Comparison of ENCODE assay signal across 8 cellular contexts in the genomic region with DNA sequence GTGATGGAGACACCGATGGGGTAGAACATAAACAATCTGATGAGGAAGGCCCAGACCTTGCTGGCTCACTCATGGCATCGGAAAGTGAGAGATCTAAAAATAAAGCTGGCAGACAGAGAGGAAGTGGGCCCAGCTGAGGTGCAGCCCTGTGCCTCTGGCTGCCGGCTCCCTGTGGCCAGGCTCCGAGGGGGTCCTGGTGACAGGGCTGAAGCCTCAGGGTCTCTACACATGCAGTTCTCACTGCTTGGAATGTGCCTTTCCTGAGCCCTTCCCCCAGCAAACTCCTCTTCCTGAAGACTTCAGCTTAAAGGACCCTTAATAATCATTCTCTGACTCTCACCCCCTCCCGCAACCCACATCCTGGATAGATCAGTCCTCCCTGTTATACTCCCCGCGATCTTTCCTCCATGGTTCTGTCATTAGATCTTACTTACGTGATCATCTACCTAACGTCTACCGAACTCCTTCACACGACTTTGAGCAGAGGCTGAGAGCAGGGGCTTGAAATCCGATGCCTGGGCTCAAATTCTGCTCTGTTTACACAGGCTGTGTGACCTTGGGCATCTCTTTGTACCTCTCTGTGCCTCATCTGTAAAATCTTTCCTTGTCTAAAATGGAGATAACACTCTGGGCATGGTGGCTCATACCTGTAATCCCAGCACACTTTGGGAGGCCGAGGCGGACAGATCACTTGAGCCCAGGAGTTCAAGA. TPM values are rescaled to one million over a fixed set of nuclear protein-coding genes. Genes with fewer than 3 reads are reported as not detected.
A peak's percentile ranks its signal among the peaks of the same experiment; 100 is the strongest.
DNase-seq lines count a peak whose midpoint lies in the region; ATAC-seq and TF ChIP-seq lines count a peak whose summit lies in the region.

No MANE protein-coding gene starts in this region.

- intact Hi-C loops in gastrocnemius medialis (cut with DNase I; ENCODE audit: low total_unique reads), result no loop called here

- H3K27ac Mint-ChIP-seq in T-helper 2 cell treated with Interferon-gamma antibody and Interleukin-4, amounts not matched to agents 5 μg/mL and 100 μg/mL, for 36 hours, result peak overlapping the region; percentile 87
- peak overlapping the region; percentile 91 for H3K27ac Mint-ChIP-seq in activated naive CD8-positive, alpha-beta T cell treated with anti-CD3 and anti-CD28 coated beads, Interleukin-2, amount 50 U/mL, for 24 hours

- peak overlapping the region; percentile 68 for H3K4me3 Mint-ChIP-seq in T-helper 2 cell treated with Interferon-gamma antibody and Interleukin-4, amounts not matched to agents 5 μg/mL and 100 μg/mL, for 36 hours
- peak overlapping the region; percentile 69 for H3K4me3 Mint-ChIP-seq in activated naive CD8-positive, alpha-beta T cell treated with anti-CD3 and anti-CD28 coated beads, Interleukin-2, amount 50 U/mL, for 24 hours

- H3K9me3 ChIP-seq in gastrocnemius medialis, result no peaks in the 10 kb centered on the region

- DNase-seq in T-helper 2 cell treated with Interferon-gamma antibody and Interleukin-4, amounts not matched to agents 5 μg/mL and 100 μg/mL, for 36 hours (ENCODE audit: low spot score), result peak; percentile 59
- peak; percentile 71 for DNase-seq in activated naive CD8-positive, alpha-beta T cell treated with anti-CD3 and anti-CD28 coated beads, Interleukin-2, amount 50 U/mL, for 24 hours
- peak; percentile 28 to 42 for DNase-seq in stimulated activated CD4-positive, alpha-beta T cell treated with anti-CD3 and anti-CD28 coated beads, Interleukin-4, amount 100 ng/mL, for 4 hours
- DNase-seq in A172 (ENCODE audit: low spot score) (no peak), gastrocnemius medialis (no peak), NCI-H526 (lab: John Stamatoyannopoulos, UW) (no peak)

- H3K27me3 Mint-ChIP-seq in T-helper 2 cell treated with Interferon-gamma antibody and Interleukin-4, amounts not matched to agents 5 μg/mL and 100 μg/mL, for 36 hours (ENCODE audit: low read depth), result no peaks in the 10 kb centered on the region
- H3K27me3 Mint-ChIP-seq in activated naive CD8-positive, alpha-beta T cell treated with anti-CD3 and anti-CD28 coated beads, Interleukin-2, amount 50 U/mL, for 24 hours, result no peaks in the 10 kb centered on the region

- no peak for TF ChIP-seq CTCF in gastrocnemius medialis (IDR thresholded peaks at IDR 0.05 in 4 of 5, conservative IDR thresholded peaks at IDR 0.05 in 1 of 5)

- peaks cover 8 to 13% of the 10 kb centered on the region in 2 donors for H3K4me1 ChIP-seq in gastrocnemius medialis

- H3K4me1 Mint-ChIP-seq in T-helper 2 cell treated with Interferon-gamma antibody and Interleukin-4, amounts not matched to agents 5 μg/mL and 100 μg/mL, for 36 hours (ENCODE audit: low read depth), result peaks cover 50% of the 10 kb centered on the region
- peaks cover 56% of the 10 kb centered on the region for H3K4me1 Mint-ChIP-seq in activated naive CD8-positive, alpha-beta T cell treated with anti-CD3 and anti-CD28 coated beads, Interleukin-2, amount 50 U/mL, for 24 hours

- peak; percentile 48 for ATAC-seq in GM18502 (IDR thresholded peaks at IDR 0.05; ENCODE audit: poor library complexity, unreplicated experiment)
- peak; percentile 42 for ATAC-seq in HG02885 (IDR thresholded peaks at IDR 0.05; ENCODE audit: poor library complexity, unreplicated experiment)
- peak; percentile 85 for ATAC-seq in activated naive CD8-positive, alpha-beta T cell treated with anti-CD3 and anti-CD28 coated beads, Interleukin-2, amount 50 U/mL, for 24 hours
- no peak for ATAC-seq in gastrocnemius medialis

- in situ Hi-C loops in gastrocnemius medialis (cut with MboI; ENCODE audit: low sequenced_read_pairs in 4 of 4), result no loop called here

- H3K36me3 Mint-ChIP-seq in T-helper 2 cell treated with Interferon-gamma antibody and Interleukin-4, amounts not matched to agents 5 μg/mL and 100 μg/mL, for 36 hours (ENCODE audit: low read depth), result no peaks in the 10 kb centered on the region
- H3K36me3 Mint-ChIP-seq in activated naive CD8-positive, alpha-beta T cell treated with anti-CD3 and anti-CD28 coated beads, Interleukin-2, amount 50 U/mL, for 24 hours (ENCODE audit: low read depth), result no peaks in the 10 kb centered on the region

- H3K9me3 Mint-ChIP-seq in T-helper 2 cell treated with Interferon-gamma antibody and Interleukin-4, amounts not matched to agents 5 μg/mL and 100 μg/mL, for 36 hours, result no peaks in the 10 kb centered on the region
- H3K9me3 Mint-ChIP-seq in activated naive CD8-positive, alpha-beta T cell treated with anti-CD3 and anti-CD28 coated beads, Interleukin-2, amount 50 U/mL, for 24 hours, result no peaks in the 10 kb centered on the region

- H3K4me3 ChIP-seq in gastrocnemius medialis, result no peak overlapping the region

- no peaks in the 10 kb centered on the region for H3K27me3 ChIP-seq in gastrocnemius medialis

- peak overlapping the region in 1 of 4 donors; percentile 23 for H3K27ac ChIP-seq in gastrocnemius medialis

- TF ChIP-seq POLR2A in gastrocnemius medialis (IDR thresholded peaks at IDR 0.05), result no peak

- no peaks in the 10 kb centered on the region for H3K36me3 ChIP-seq in gastrocnemius medialis

RNA-seq across cellular contexts. Expression of a gene that starts 33.1 kb away (rescaled TPM):
- 0.26 TPM in 2 replicates for total RNA-seq in A172 (2014; rRNA removed; shearing (Covaris generic))
- not detected for total RNA-seq in gastrocnemius medialis

RNA-seq across cellular contexts. Expression of a gene that starts 54.5 kb away (rescaled TPM):
- total RNA-seq in A172 (2014; rRNA removed; shearing (Covaris generic)), result 29.0 and 32.7 TPM in 2 replicates
- total RNA-seq in gastrocnemius medialis, result 10 to 100 TPM in 2 of 4 donors, 1 to 10 TPM in 2; 5.0 to 25.0 (median 13.2) TPM

Comparison
In these comparisons a context has a peak if more than half of its experiments do, and no peak if none do; other contexts are left out.
1. ATAC-seq: peak in GM18502 (single experiment), HG02885 (single experiment) and activated naive CD8-positive, alpha-beta T cell treated with anti-CD3 and anti-CD28 coated beads, Interleukin-2, amount 50 U/mL, for 24 hours (single experiment); none in gastrocnemius medialis (0 of 2).
2. DNase-seq: peak in T-helper 2 cell treated with Interferon-gamma antibody and Interleukin-4, amounts not matched to agents 5 μg/mL and 100 μg/mL, for 36 hours (single experiment), activated naive CD8-positive, alpha-beta T cell treated with anti-CD3 and anti-CD28 coated beads, Interleukin-2, amount 50 U/mL, for 24 hours (single experiment) and stimulated activated CD4-positive, alpha-beta T cell treated with anti-CD3 and anti-CD28 coated beads, Interleukin-4, amount 100 ng/mL, for 4 hours (2 of 2); none in A172 (single experiment), gastrocnemius medialis (0 of 2) and NCI-H526 (0 of 2).